ENCODE assay signal across 16 cellular contexts in genomic region chr4:98720871-98721480, GRCh38.
A peak's percentile ranks its signal among the peaks of the same experiment; 100 is the strongest.
DNase-seq lines count a peak whose midpoint lies in the region; ATAC-seq and TF ChIP-seq lines count a peak whose summit lies in the region.
"Had no signal": no experiment of that assay in that cellular context is flagged by ENCODE, and none has a peak within 500 bp of the region (broad histone marks: within the 10 kb centered on the region; RNA-seq: fewer than 3 reads in every experiment).

No MANE protein-coding gene starts in this region.

- DNase-seq in HFFc6: peak; percentile 60
- peak; percentile 91 for DNase-seq in PC-3
- peak; percentile 87 for DNase-seq in mammary epithelial cell
- peak; percentile 29 for DNase-seq in osteoblast (ENCODE audit: insufficient read length, low spot score, missing footprints)
- DNase-seq in OCI-LY7 (ENCODE audit: low spot score): no peak
- DNase-seq in NCI-H446 treated with DMSO at 0.1 percent for 48 hours (lab: John Stamatoyannopoulos, UW): no peak
- DNase-seq in AML-193 (lab: John Stamatoyannopoulos, UW): no peak
- DNase-seq: activated CD4-positive, CD25-positive, alpha-beta regulatory T cell treated with anti-CD3 and anti-CD28 coated beads, Interleukin-2, amount 50 U/mL, for 72 hours; stomach had no signal

- TF ChIP-seq CTCF in HFFc6 (IDR thresholded peaks at IDR 0.05): no peak
- no peak for TF ChIP-seq CTCF in PC-3 (conservative IDR thresholded peaks at IDR 0.05; ENCODE audit: low read depth, low read length)
- no peak for TF ChIP-seq CTCF in mammary epithelial cell (conservative IDR thresholded peaks at IDR 0.05 in 1 of 2, IDR thresholded peaks at IDR 0.05 in 1 of 2; ENCODE audit: extremely low read depth in 1 of 2, insufficient read depth in 1 of 2, low read depth in 1 of 2, low read length in 2 of 2)
- TF ChIP-seq CTCF in osteoblast (IDR thresholded peaks at IDR 0.05; ENCODE audit: extremely low read depth, low read depth, low read length): no peak
- TF ChIP-seq CTCF in OCI-LY7 (conservative IDR thresholded peaks at IDR 0.05; ENCODE audit: low read length): no peak

- no peaks in the 10 kb centered on the region for H3K79me2 ChIP-seq in PC-3 (ENCODE audit: low read length)
- no peaks in the 10 kb centered on the region for H3K79me2 ChIP-seq in mammary epithelial cell (ENCODE audit: insufficient read depth, low read length)
- H3K79me2 ChIP-seq in osteoblast (ENCODE audit: insufficient read depth, low read length): no peaks in the 10 kb centered on the region
- H3K79me2 ChIP-seq in OCI-LY7 (ENCODE audit: insufficient read depth, low read depth, low read length): no peaks in the 10 kb centered on the region
- H3K79me2 ChIP-seq: hepatocyte had no signal

- H3K36me3 ChIP-seq in PC-3 (ENCODE audit: low read depth, low read length) (no peaks in the 10 kb centered on the region), mammary epithelial cell (ENCODE audit: insufficient read depth, low read length) (no peaks in the 10 kb centered on the region), osteoblast (ENCODE audit: insufficient read depth, low read length) (no peaks in the 10 kb centered on the region), OCI-LY7 (ENCODE audit: insufficient read depth, low read length) (no peaks in the 10 kb centered on the region)
- H3K36me3 ChIP-seq: BLaER1, prostate gland, stomach had no signal

- H3K4me1 ChIP-seq in PC-3 (ENCODE audit: insufficient read depth, low read length) (peaks cover 25% of the 10 kb centered on the region), mammary epithelial cell (ENCODE audit: insufficient read depth, low read length) (peaks cover 16% of the 10 kb centered on the region), osteoblast (ENCODE audit: insufficient read depth, low read length) (peaks cover 5% of the 10 kb centered on the region), OCI-LY7 (ENCODE audit: insufficient read depth, low read length, poor library complexity, severe bottlenecking) (no peaks in the 10 kb centered on the region)
- H3K4me1 ChIP-seq: BLaER1, prostate gland, stomach had no signal

- H3K9me2 ChIP-seq in PC-3 (replicated peaks; ENCODE audit: low read length): no peaks in the 10 kb centered on the region
- no peaks in the 10 kb centered on the region for H3K9me2 ChIP-seq in OCI-LY7 (ENCODE audit: insufficient read depth, low read length)

- H3K4me2 ChIP-seq in PC-3 (ENCODE audit: low read length): peak overlapping the region; percentile 79
- peak overlapping the region; percentile 57 for H3K4me2 ChIP-seq in mammary epithelial cell (ENCODE audit: insufficient read depth, low read depth, low read length)
- no peak overlapping the region for H3K4me2 ChIP-seq in osteoblast (ENCODE audit: insufficient read depth, low read length)
- H3K4me2 ChIP-seq in OCI-LY7 (ENCODE audit: low read length): no peak overlapping the region
- H3K4me2 ChIP-seq: BLaER1, hepatocyte had no signal

- H3K9me3 ChIP-seq in PC-3 (ENCODE audit: low read length) (no peaks in the 10 kb centered on the region), mammary epithelial cell (replicated peaks; ENCODE audit: insufficient read depth, low read length) (peaks cover 4% of the 10 kb centered on the region), osteoblast (ENCODE audit: low read depth, low read length) (no peaks in the 10 kb centered on the region), OCI-LY7 (ENCODE audit: low read length) (no peaks in the 10 kb centered on the region)
- H3K9me3 ChIP-seq: prostate gland had no signal

- H3K27ac ChIP-seq in PC-3 (ENCODE audit: low read length): peak overlapping the region; percentile 90
- H3K27ac ChIP-seq in mammary epithelial cell (ENCODE audit: insufficient read depth, low read depth, low read length): no peak overlapping the region
- H3K27ac ChIP-seq in osteoblast (ENCODE audit: low read depth, low read length): no peak overlapping the region
- H3K27ac ChIP-seq in OCI-LY7 (ENCODE audit: low read depth, low read length, poor library complexity, severe bottlenecking): no peak overlapping the region
- H3K27ac ChIP-seq: BLaER1, coronary artery, hepatocyte, prostate gland, stomach had no signal

- H3K27me3 ChIP-seq in PC-3 (ENCODE audit: low read length) (no peaks in the 10 kb centered on the region), mammary epithelial cell (ENCODE audit: insufficient read depth, low read length) (no peaks in the 10 kb centered on the region), osteoblast (ENCODE audit: insufficient read depth, low read length) (no peaks in the 10 kb centered on the region)
- H3K27me3 ChIP-seq: BLaER1, hepatocyte, stomach had no signal

- dilution Hi-C loops in mammary epithelial cell (cut with HindIII; ENCODE audit: low sequenced_read_pairs): no loop called here

- H3K36me3 Mint-ChIP-seq in HFFc6 (ENCODE audit: low read depth): peaks cover 31% of the 10 kb centered on the region

- 4% methylated on average over 3 of the region's 3 CpGs for WGBS in mammary epithelial cell (ENCODE audit: low coverage, missing lambda C conversion rate)

- H3K4me3 ChIP-seq in PC-3 (ENCODE audit: low read length) (peak overlapping the region; percentile 51; the same call in 1 of the 2 replicates), mammary epithelial cell (replicated peaks in 1 of 3; ENCODE audit: insufficient read depth in 1 of 3, low read depth in 2 of 3, low read length in 3 of 3) (peak overlapping the region in 1 of 3 experiments; percentile 10), osteoblast (ENCODE audit: insufficient read depth, low read length) (no peak overlapping the region), OCI-LY7 (ENCODE audit: low read depth, low read length, poor library complexity, severe bottlenecking) (no peak overlapping the region)
- H3K4me3 ChIP-seq: BLaER1, coronary artery, hepatocyte, prostate gland, stomach had no signal

- no peak overlapping the region for H3K27ac Mint-ChIP-seq in HFFc6
- H3K27ac Mint-ChIP-seq: T-helper 1 cell treated with Interleukin-12 subunit alpha and Interleukin-12 subunit beta and Interleukin-4 antibody, amounts not matched to agents 30 μg/mL and 1 μg/mL, for 36 hours had no signal

- CTCF ChIA-PET in PC-3 (lab: Charles Lee): no interaction called here
- CTCF ChIA-PET in mammary epithelial cell (lab: Charles Lee; ENCODE audit: low non-redundant PET): interaction anchor here (0.6 kb wide), 1 partner anchor 554 kb away, joined by 4 read pairs; no protein-coding TSS in a partner anchor
- CTCF ChIA-PET in OCI-LY7 (lab: Charles Lee; ENCODE audit: unreplicated experiment): no interaction called here

- H4K20me1 ChIP-seq in PC-3 (ENCODE audit: low read length) (no peaks in the 10 kb centered on the region), mammary epithelial cell (ENCODE audit: insufficient read depth, low read length) (no peaks in the 10 kb centered on the region), osteoblast (ENCODE audit: insufficient read depth, low read length) (no peaks in the 10 kb centered on the region), OCI-LY7 (ENCODE audit: insufficient read depth, low read length) (no peaks in the 10 kb centered on the region)
- H4K20me1 ChIP-seq: BLaER1 had no signal

- peaks cover 29% of the 10 kb centered on the region for H3K9me3 Mint-ChIP-seq in HFFc6

- no peak overlapping the region; the same call in 1 of the 2 replicates for H3K4me3 Mint-ChIP-seq in HFFc6
- H3K4me3 Mint-ChIP-seq: T-helper 1 cell treated with Interleukin-12 subunit alpha and Interleukin-12 subunit beta and Interleukin-4 antibody, amounts not matched to agents 30 μg/mL and 1 μg/mL, for 36 hours had no signal

- peaks cover 8% of the 10 kb centered on the region for H3F3A ChIP-seq in PC-3 (ENCODE audit: low read length, unreplicated experiment)

- H2AFZ ChIP-seq in PC-3 (ENCODE audit: low read length): no peak overlapping the region
- H2AFZ ChIP-seq in mammary epithelial cell (ENCODE audit: low read depth, low read length): no peak overlapping the region
- H2AFZ ChIP-seq in osteoblast (ENCODE audit: low read length): no peak overlapping the region
- H2AFZ ChIP-seq in OCI-LY7 (ENCODE audit: low read length): no peak overlapping the region
- H2AFZ ChIP-seq: hepatocyte had no signal

- POLR2A ChIA-PET in PC-3 (lab: Charles Lee; ENCODE audit: unreplicated experiment) (interaction anchor here (0.7 kb wide), 1 partner anchor 63 kb away, joined by 3 read pairs; the partner anchor contains the start of gene TSPAN5), OCI-LY7 (lab: Charles Lee) (interaction anchor here (1.0 kb wide), 1 partner anchor 274 kb away, joined by 5 read pairs; no protein-coding TSS in a partner anchor)

- intact Hi-C loops in PC-3 (cut with micrococcal nuclease) (loop anchor here (2.0 to 5.0 kb wide), 2 partner anchors 34 to 66 kb away; no protein-coding TSS in a partner anchor), mammary epithelial cell (cut with micrococcal nuclease) (loop anchor here (5.0 kb wide), 1 partner anchor 134 kb away; no protein-coding TSS in a partner anchor), OCI-LY7 (cut with micrococcal nuclease; ENCODE audit: unreplicated experiment) (no loop called here)

- H3K9ac ChIP-seq in PC-3 (ENCODE audit: low read length) (peak overlapping the region; percentile 46), mammary epithelial cell (ENCODE audit: insufficient read depth, low read length) (no peak overlapping the region)
- H3K9ac ChIP-seq: BLaER1 had no signal

- peak; percentile 75 for ATAC-seq in PC-3
- ATAC-seq in HG02852 (IDR thresholded peaks at IDR 0.05; ENCODE audit: unreplicated experiment): no peak
- ATAC-seq: HepG2 had no signal

- in situ Hi-C loops in mammary epithelial cell (cut with MboI; ENCODE audit: low sequenced_read_pairs in 2 of 2): no loop called here

- peaks cover 17% of the 10 kb centered on the region for H3K4me1 Mint-ChIP-seq in HFFc6 (ENCODE audit: low read depth)

- no peaks in the 10 kb centered on the region; the same call in 1 of the 2 replicates for H3K27me3 Mint-ChIP-seq in HFFc6 (ENCODE audit: insufficient read depth)

- no TSS peak for BruUV-seq in PC-3 (replicated peaks; lab: Mats Ljungman, UMichigan)
- BruUV-seq in mammary epithelial cell (replicated peaks; lab: Mats Ljungman, UMichigan): no TSS peak
- no TSS peak for BruUV-seq in OCI-LY7 (replicated peaks; lab: Mats Ljungman, UMichigan)

Comparison
In these comparisons a context has a peak if more than half of its experiments do, and no peak if none do; other contexts are left out.
1. DNase-seq: peak in HFFc6 (single experiment), PC-3 (single experiment), mammary epithelial cell (single experiment) and osteoblast (single experiment); none in OCI-LY7 (single experiment), NCI-H446 treated with DMSO at 0.1 percent for 48 hours (single experiment) and AML-193 (0 of 2).
2. H3K4me2 ChIP-seq: peak in PC-3 (single experiment) and mammary epithelial cell (single experiment); none in osteoblast (single experiment) and OCI-LY7 (single experiment).